18 cellular contexts compared by ENCODE assay signal in genomic region chr15:96150277-96150676, GRCh38.
"Had no signal": no experiment of that assay in that cellular context is flagged by ENCODE, and none has a peak within 500 bp of the region (broad histone marks: within the 10 kb centered on the region; RNA-seq: fewer than 3 reads in every experiment).

No MANE protein-coding gene starts in this region.

- H3K27ac ChIP-seq: colonic mucosa, foreskin keratinocyte, left ventricle myocardium inferior, lower lobe of right lung, ovary, testis, tibial nerve had no signal

- H3K27me3 ChIP-seq: colonic mucosa, foreskin keratinocyte, ovary, testis, tibial nerve had no signal

- H3K9me3 ChIP-seq: colonic mucosa, left ventricle myocardium inferior, lower lobe of right lung, ovary, testis, tibial nerve had no signal

- H3K4me1 ChIP-seq: colonic mucosa, foreskin keratinocyte, left ventricle myocardium inferior, lower lobe of right lung, testis had no signal

- H3K4me3 ChIP-seq: colonic mucosa, left ventricle myocardium inferior, lower lobe of right lung, ovary, testis, tibial nerve had no signal

- DNase-seq: caudate nucleus; colonic mucosa; dermis blood vessel endothelial cell; erythroblast; foreskin keratinocyte; head of caudate nucleus; hippocampal formation; left ventricle myocardium inferior; lower lobe of right lung; mesendoderm; naive thymus-derived CD8-positive, alpha-beta T cell; ovary; right cardiac atrium; small intestine; stimulated activated CD4-positive, alpha-beta T cell treated with anti-CD3 and anti-CD28 coated beads, Interleukin-12 subunit alpha, Interleukin-12 subunit beta, amount 100 ng/mL, for 4 hours; stimulated activated naive CD4-positive, alpha-beta T cell treated with Interleukin-2 at 50 U/mL for 16 hours; testis had no signal

- H3K36me3 ChIP-seq: colonic mucosa, left ventricle myocardium inferior, lower lobe of right lung, ovary had no signal

- ATAC-seq: foreskin keratinocyte; lower lobe of right lung; naive thymus-derived CD8-positive, alpha-beta T cell; right cardiac atrium had no signal
